ENCODE assay signal across 8 cellular contexts in genomic region chr22:22342697-22343602, GRCh38.
DNase-seq lines count a peak whose midpoint lies in the region; ATAC-seq, FAIRE-seq and TF ChIP-seq lines count a peak whose summit lies in the region.

No MANE protein-coding gene starts in this region.

- TF ChIP-seq CTCF in WI38 (IDR thresholded peaks at IDR 0.05; ENCODE audit: low read depth, low read length), result peak; percentile 96
- TF ChIP-seq CTCF in bronchial epithelial cell (IDR thresholded peaks at IDR 0.05; ENCODE audit: insufficient read depth, low read length, severe bottlenecking), result peak; percentile 97
- TF ChIP-seq CTCF in liver (IDR thresholded peaks at IDR 0.05; ENCODE audit: low read depth, low read length, missing input control), result peak; percentile 81

- 66% methylated on average over 8 of the region's 8 CpGs for WGBS in liver

- peak; percentile 39 for DNase-seq in GDM1 (lab: John Stamatoyannopoulos, UW)
- peak; percentile 53 for DNase-seq in NCI-H1105 (lab: John Stamatoyannopoulos, UW)
- peak; percentile 79 for DNase-seq in bronchial epithelial cell (ENCODE audit: low read depth)
- DNase-seq in stimulated activated CD8-positive, alpha-beta memory T cell treated with anti-CD3 and anti-CD28 coated beads, Interleukin-4, amount 100 ng/mL, for 24 hours (ENCODE audit: low read depth), result peak; percentile 52

- peak; percentile 56 to 74 for TF ChIP-seq RAD21 in liver (IDR thresholded peaks at IDR 0.05)

- peaks cover 0 to 3% (median 0%) of the 10 kb centered on the region in 4 donors for H3K9me3 ChIP-seq in liver (ENCODE audit: control insufficient read depth in 4 of 4, low read length in 3 of 4)

- ATAC-seq in GM19455 (IDR thresholded peaks at IDR 0.05; ENCODE audit: unreplicated experiment) (no peak), GM21786 (IDR thresholded peaks at IDR 0.05; ENCODE audit: unreplicated experiment) (no peak)

- H3K36me3 ChIP-seq in bronchial epithelial cell (ENCODE audit: control insufficient read depth, insufficient read depth, low read length), result no peaks in the 10 kb centered on the region
- H3K36me3 ChIP-seq in liver (ENCODE audit: control insufficient read depth in 4 of 4, insufficient read depth in 3 of 4, low read depth in 1 of 4, low read length in 3 of 4), result no peaks in the 10 kb centered on the region

- H3K9ac ChIP-seq in liver (ENCODE audit: low read depth in 1 of 2, low read length in 2 of 2), result no peak overlapping the region

- H3K27ac ChIP-seq in liver (ENCODE audit: low read depth in 1 of 2, low read length in 2 of 2), result no peak overlapping the region

- H3K4me1 ChIP-seq in liver (ENCODE audit: control insufficient read depth in 4 of 4, insufficient read depth in 4 of 4, low read length in 3 of 4), result no peaks in the 10 kb centered on the region

- H3K4me3 ChIP-seq in WI38 (ENCODE audit: low read depth, low read length), result no peak overlapping the region
- no peak overlapping the region for H3K4me3 ChIP-seq in bronchial epithelial cell (ENCODE audit: low read depth, low read length)
- no peak overlapping the region for H3K4me3 ChIP-seq in liver (ENCODE audit: low read depth in 1 of 3, low read length in 3 of 3)

- peaks cover 3% of the 10 kb centered on the region for H3K27me3 ChIP-seq in bronchial epithelial cell (ENCODE audit: control insufficient read depth, insufficient read depth, low read length)
- no peaks in the 10 kb centered on the region for H3K27me3 ChIP-seq in liver (ENCODE audit: control insufficient read depth in 4 of 4, insufficient read depth in 4 of 4, low read length in 3 of 4)

- peak; percentile 98 for FAIRE-seq in bronchial epithelial cell (lab: Jason Lieb, UNC)

TF ChIP-seq in liver, 16 proteins besides CTCF, POLR2A, EP300 and RAD21:
- TF ChIP-seq JUND (IDR thresholded peaks at IDR 0.05) (no peak), MAX (IDR thresholded peaks at IDR 0.05) (no peak), EGR1 (IDR thresholded peaks at IDR 0.05; ENCODE audit: low read depth in 2 of 2) (no peak), FOXA2 (IDR thresholded peaks at IDR 0.05) (no peak), YY1 (IDR thresholded peaks at IDR 0.05) (no peak), HNF4G (IDR thresholded peaks at IDR 0.05) (no peak), RXRA (IDR thresholded peaks at IDR 0.05) (no peak), SP1 (IDR thresholded peaks at IDR 0.05) (no peak), ATF3 (IDR thresholded peaks at IDR 0.05) (no peak), NR2F2 (IDR thresholded peaks at IDR 0.05) (no peak), GABPA (IDR thresholded peaks at IDR 0.05 in 1 of 2, conservative IDR thresholded peaks at IDR 0.05 in 1 of 2) (no peak), TAF1 (conservative IDR thresholded peaks at IDR 0.05) (no peak)
TF ChIP-seq in liver: peak in this region for 0.
